ENCODE assay signal across 13 cellular contexts in the genomic region with DNA sequence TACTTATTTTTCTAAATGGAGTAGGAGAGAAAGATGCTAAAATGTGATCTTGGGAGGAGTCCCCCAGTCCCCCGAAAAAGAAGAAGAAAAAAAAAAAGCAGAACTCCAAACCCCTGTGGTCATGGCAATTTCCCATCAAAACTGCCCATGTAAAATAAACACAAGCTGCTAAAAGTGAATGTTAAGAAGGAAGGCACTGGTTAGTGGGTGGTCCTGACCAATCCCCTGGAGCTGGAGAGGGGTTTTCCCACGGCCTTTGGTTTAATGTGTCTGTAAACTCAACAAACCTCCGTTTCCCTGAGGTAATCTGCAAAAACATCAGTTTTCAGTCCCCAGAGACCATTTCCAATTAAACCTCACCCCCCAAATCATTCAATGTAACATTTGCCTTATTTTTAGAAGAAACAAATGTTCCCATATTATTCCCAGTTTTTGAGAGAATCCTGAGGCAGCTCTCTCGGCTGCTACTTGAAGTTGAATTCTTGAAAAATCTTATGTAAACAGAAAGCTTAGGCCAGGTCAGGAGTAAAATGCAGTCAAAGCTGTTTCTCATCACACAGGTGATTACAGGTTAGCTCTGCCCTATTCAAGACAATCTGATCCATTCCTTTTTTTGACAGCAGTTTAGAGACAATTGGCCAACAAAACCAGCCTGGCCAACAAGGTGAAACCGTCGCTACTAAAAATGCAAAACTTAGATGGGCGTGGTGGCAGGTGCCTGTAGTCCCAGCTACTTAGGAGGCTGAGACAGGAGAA. TPM values are rescaled to one million over a fixed set of nuclear protein-coding genes. Genes with fewer than 3 reads are reported as not detected.
DNase-seq lines count a peak whose midpoint lies in the region; ATAC-seq and TF ChIP-seq lines count a peak whose summit lies in the region.
"Had no signal": no experiment of that assay in that cellular context is flagged by ENCODE, and none has a peak within 500 bp of the region (broad histone marks: within the 10 kb centered on the region; RNA-seq: fewer than 3 reads in every experiment).

No MANE protein-coding gene starts in this region.

- H2AFZ ChIP-seq in OCI-LY7 (ENCODE audit: low read length) (no peak overlapping the region), hepatocyte (no peak overlapping the region)

- DNase-seq in right cardiac atrium (peak in 2 of 3 donors; percentile 2 to 7), left ventricle myocardium superior (no peak), OCI-LY7 (ENCODE audit: low spot score) (no peak), hepatocyte (ENCODE audit: low spot score) (no peak), uterus (no peak), posterior vena cava (ENCODE audit: low spot score) (no peak), NCI-H748 treated with DMSO at 0.1 percent for 48 hours (lab: John Stamatoyannopoulos, UW) (no peak), NCI-H146 (lab: John Stamatoyannopoulos, UW) (no peak)
- DNase-seq: NCI-H1417 had no signal

- H3K36me3 ChIP-seq in OCI-LY7 (ENCODE audit: insufficient read depth, low read length) (no peaks in the 10 kb centered on the region), hepatocyte (replicated peaks; ENCODE audit: insufficient read depth, low read depth) (no peaks in the 10 kb centered on the region), uterus (no peaks in the 10 kb centered on the region)

- H3K79me2 ChIP-seq in OCI-LY7 (ENCODE audit: insufficient read depth, low read depth, low read length) (no peaks in the 10 kb centered on the region), hepatocyte (no peaks in the 10 kb centered on the region)

- CTCF ChIA-PET in OCI-LY7 (lab: Charles Lee; ENCODE audit: unreplicated experiment) = interaction anchor here (0.6 kb wide), 1 partner anchor 21 kb away, joined by 3 read pairs; no protein-coding TSS in a partner anchor

- H3K4me3 ChIP-seq in right cardiac atrium (ENCODE audit: low read length) (no peak overlapping the region), OCI-LY7 (ENCODE audit: low read depth, low read length, poor library complexity, severe bottlenecking) (no peak overlapping the region), hepatocyte (no peak overlapping the region), uterus (no peak overlapping the region)
- H3K4me3 ChIP-seq: mucosa of descending colon, tibial nerve had no signal

- H3K27ac ChIP-seq in right cardiac atrium (ENCODE audit: low read length) (no peak overlapping the region), OCI-LY7 (ENCODE audit: low read depth, low read length, poor library complexity, severe bottlenecking) (no peak overlapping the region), hepatocyte (peak overlapping the region; percentile 81), uterus (peak overlapping the region; percentile 30 to 89)

- intact Hi-C loops in right cardiac atrium (cut with DNase I) (no loop called here), left ventricle myocardium superior (cut with micrococcal nuclease) (no loop called here), OCI-LY7 (cut with micrococcal nuclease; ENCODE audit: unreplicated experiment) (no loop called here), uterus (cut with DNase I; ENCODE audit: low total_unique reads) (no loop called here), posterior vena cava (cut with DNase I) (no loop called here)

- no peak for TF ChIP-seq CTCF in OCI-LY7 (conservative IDR thresholded peaks at IDR 0.05; ENCODE audit: low read length)
- TF ChIP-seq CTCF in hepatocyte (IDR thresholded peaks at IDR 0.05; ENCODE audit: poor library complexity) = no peak
- TF ChIP-seq CTCF in uterus (IDR thresholded peaks at IDR 0.05) = no peak

- H3K4me1 ChIP-seq in right cardiac atrium (ENCODE audit: control insufficient read depth, insufficient read depth, low read length) (peaks cover 3% of the 10 kb centered on the region), OCI-LY7 (ENCODE audit: insufficient read depth, low read length, poor library complexity, severe bottlenecking) (peaks cover 14% of the 10 kb centered on the region), hepatocyte (ENCODE audit: insufficient read depth) (peaks cover 31% of the 10 kb centered on the region), uterus (peaks cover 0 to 4% of the 10 kb centered on the region in 2 donors)

- BruUV-seq in OCI-LY7 (replicated peaks; lab: Mats Ljungman, UMichigan) = TSS peak; percentile 56

- WGBS in right cardiac atrium = 64% methylated on average over 7 of the region's 7 CpGs
- whole genome bisulfite sequencing in hepatocyte (ENCODE audit: low lambda C conversion rate, missing lambda C conversion rate) = 32% methylated on average over 7 of the region's 7 CpGs

- no peak for ATAC-seq in right cardiac atrium
- ATAC-seq in left ventricle myocardium superior = no peak
- ATAC-seq: mucosa of descending colon, sciatic nerve had no signal

- H3K27me3 ChIP-seq in right cardiac atrium (ENCODE audit: control insufficient read depth, insufficient read depth) = no peaks in the 10 kb centered on the region
- H3K27me3 ChIP-seq in hepatocyte = no peaks in the 10 kb centered on the region
- H3K27me3 ChIP-seq in uterus = no peaks in the 10 kb centered on the region
- H3K27me3 ChIP-seq: tibial nerve had no signal

- H4K20me1 ChIP-seq in OCI-LY7 (ENCODE audit: insufficient read depth, low read length) = no peaks in the 10 kb centered on the region
- no peaks in the 10 kb centered on the region for H4K20me1 ChIP-seq in hepatocyte (ENCODE audit: insufficient read depth, poor library complexity, severe bottlenecking)

- no peak for TF ChIP-seq POLR2A in uterus (IDR thresholded peaks at IDR 0.05)

- no peak overlapping the region for H3K4me2 ChIP-seq in OCI-LY7 (ENCODE audit: low read length)
- peak overlapping the region; percentile 21 for H3K4me2 ChIP-seq in hepatocyte

- POLR2A ChIA-PET in OCI-LY7 (lab: Charles Lee) = interaction anchor here (0.7 to 1.1 kb wide), 4 partner anchors 14 to 66 kb away, joined by 3 to 6 read pairs (median 4); a partner anchor contains a TSS

- no peaks in the 10 kb centered on the region for H3K9me3 ChIP-seq in right cardiac atrium (ENCODE audit: control insufficient read depth, low read length)
- H3K9me3 ChIP-seq in OCI-LY7 (ENCODE audit: low read length) = no peaks in the 10 kb centered on the region
- H3K9me3 ChIP-seq in hepatocyte (ENCODE audit: low read depth) = no peaks in the 10 kb centered on the region
- H3K9me3 ChIP-seq in uterus = no peaks in the 10 kb centered on the region
- H3K9me3 ChIP-seq: mucosa of descending colon, tibial nerve had no signal

- no peaks in the 10 kb centered on the region for H3K9me2 ChIP-seq in OCI-LY7 (ENCODE audit: insufficient read depth, low read length)
- no peaks in the 10 kb centered on the region for H3K9me2 ChIP-seq in hepatocyte (replicated peaks; ENCODE audit: insufficient read depth)

RNA-seq across cellular contexts. Expression of a gene that starts 17.0 kb away (rescaled TPM):
- total RNA-seq in right cardiac atrium (10 to 100 TPM; 12.2 to 12.7 (median 12.3) TPM), left ventricle myocardium superior (8.1 TPM), OCI-LY7 (2022) (7.7 and 8.4 TPM in 2 replicates), hepatocyte (63.7 and 71.6 TPM in 2 replicates), uterus (10 to 100 TPM; 14.3 to 61.6 (median 25.7) TPM), posterior vena cava (10 to 100 TPM; 33.5 to 34.2 TPM)
- polyA plus RNA-seq in right cardiac atrium (4.1 TPM), hepatocyte (27.3 and 32.6 TPM in 2 replicates)
- 1.1 and 1.9 TPM in 2 replicates for total RNA-seq in OCI-LY7 (2014; rRNA removed; shearing (Covaris generic))

RNA-seq across cellular contexts. Expression of a gene that starts 23.6 kb away (rescaled TPM):
- total RNA-seq in right cardiac atrium (100 to 1,000 TPM in 2 of 4 donors, 10 to 100 TPM in 2; 92.9 to 105 (median 98.1) TPM), left ventricle myocardium superior (89.8 TPM), OCI-LY7 (2022) (32.0 and 39.9 TPM in 2 replicates), hepatocyte (188 TPM in 2 replicates), uterus (100 to 1,000 TPM in 1 of 4 donors, 10 to 100 TPM in 3; 41.2 to 117 (median 77.4) TPM), posterior vena cava (10 to 100 TPM; 41.5 to 42.9 TPM)
- polyA plus RNA-seq in right cardiac atrium (149 TPM), hepatocyte (199 and 212 TPM in 2 replicates)
- 58.4 and 58.9 TPM in 2 replicates for total RNA-seq in OCI-LY7 (2014; rRNA removed; shearing (Covaris generic))

RNA-seq across cellular contexts. Expression of a gene that starts 23.9 kb away (rescaled TPM):
- total RNA-seq in right cardiac atrium (10 to 100 TPM; 16.7 to 26.5 (median 24.9) TPM), left ventricle myocardium superior (20.9 TPM), OCI-LY7 (2022) (18.9 and 26.1 TPM in 2 replicates), hepatocyte (10.1 and 14.6 TPM in 2 replicates), uterus (10 to 100 TPM in 3 of 4 donors, 1 to 10 TPM in 1; 1.2 to 46.2 (median 16.4) TPM), posterior vena cava (10 to 100 TPM; 13.0 to 20.9 TPM)
- polyA plus RNA-seq in right cardiac atrium (34.2 TPM), hepatocyte (27.1 and 46.3 TPM in 2 replicates)
- total RNA-seq in OCI-LY7 (2014; rRNA removed; shearing (Covaris generic)) = 13.3 and 14.1 TPM in 2 replicates

RNA-seq across cellular contexts. Expression of a gene that starts 26.5 kb away (rescaled TPM):
- total RNA-seq in right cardiac atrium (not detected), left ventricle myocardium superior (not detected), OCI-LY7 (2022) (not detected in 2 replicates), hepatocyte (not detected in 2 replicates), uterus (not detected), posterior vena cava (not detected)
- polyA plus RNA-seq in right cardiac atrium (not detected), hepatocyte (not detected in 2 replicates)
- total RNA-seq in OCI-LY7 (2014; rRNA removed; shearing (Covaris generic)) = not detected in 2 replicates
- total RNA-seq: mucosa of descending colon, sciatic nerve, tibial nerve had no signal
- polyA plus RNA-seq: adipose tissue had no signal

RNA-seq across cellular contexts. Expression of a gene that starts 32.8 kb away (rescaled TPM):
- total RNA-seq in right cardiac atrium (10 to 100 TPM; 23.2 to 32.1 (median 26.3) TPM), left ventricle myocardium superior (17.7 TPM), OCI-LY7 (2022) (2.7 and 3.6 TPM in 2 replicates), hepatocyte (10.9 and 25.9 TPM in 2 replicates), uterus (10 to 100 TPM in 3 of 4 donors, 1 to 10 TPM in 1; 4.1 to 71.7 (median 23.7) TPM), posterior vena cava (10 to 100 TPM; 38.4 to 40.2 TPM)
- polyA plus RNA-seq in right cardiac atrium (19.7 TPM), hepatocyte (41.7 and 47.0 TPM in 2 replicates)
- total RNA-seq in OCI-LY7 (2014; rRNA removed; shearing (Covaris generic)) = 0.54 and 0.88 TPM in 2 replicates

Comparison
In these comparisons a context has a peak if more than half of its experiments do, and no peak if none do; other contexts are left out.
1. DNase-seq: peak in right cardiac atrium (2 of 3); none in left ventricle myocardium superior (single experiment), OCI-LY7 (single experiment), hepatocyte (single experiment), uterus (0 of 2), posterior vena cava (single experiment), NCI-H748 treated with DMSO at 0.1 percent for 48 hours (single experiment) and NCI-H146 (single experiment).
2. H3K27ac ChIP-seq: peak in hepatocyte (single experiment) and uterus (2 of 2); none in right cardiac atrium (single experiment) and OCI-LY7 (single experiment).